Comparison of ENCODE assay signal across 8 cellular contexts in the genomic region with DNA sequence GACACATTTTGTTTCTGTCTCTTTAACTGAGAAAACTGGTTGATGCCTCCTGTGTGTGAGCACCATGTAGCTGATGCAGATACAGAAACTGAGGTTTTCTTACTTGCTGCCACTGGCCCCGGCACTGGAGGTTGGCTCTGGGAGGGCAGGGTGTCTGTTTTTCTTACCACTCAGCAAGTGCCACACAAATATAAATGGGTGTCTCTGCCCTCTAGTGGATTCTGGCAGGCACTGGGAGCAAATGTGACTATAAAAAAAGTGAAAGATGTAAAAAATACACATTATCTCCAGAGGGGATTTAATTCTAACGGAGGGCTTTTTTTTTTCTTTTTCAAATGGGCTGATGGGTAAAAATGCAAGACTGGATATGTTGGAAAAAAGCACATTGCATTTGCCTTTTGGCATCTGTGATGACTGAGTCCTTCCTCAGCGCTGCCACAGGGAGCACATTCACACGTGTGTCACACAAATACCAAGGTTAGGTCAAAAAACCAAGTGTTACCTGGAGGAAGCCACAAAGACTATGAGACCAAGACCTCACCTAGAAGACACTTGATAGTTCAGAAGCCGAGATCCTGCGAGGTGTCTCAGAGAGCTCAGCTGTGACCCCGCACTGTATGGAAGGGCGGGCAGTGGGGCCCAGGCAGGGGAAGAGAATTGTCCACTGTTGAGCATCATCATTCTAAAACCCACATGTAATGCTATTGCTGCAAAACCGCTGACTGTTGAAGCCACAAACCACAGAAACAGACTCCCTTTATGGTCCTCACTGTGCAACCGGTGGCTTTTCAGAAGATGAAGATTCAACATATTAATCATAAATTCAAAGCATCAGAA. TPM values are rescaled to one million over a fixed set of nuclear protein-coding genes. Genes with fewer than 3 reads are reported as not detected.
A peak's percentile ranks its signal among the peaks of the same experiment; 100 is the strongest.
DNase-seq lines count a peak whose midpoint lies in the region; ATAC-seq, FAIRE-seq and TF ChIP-seq lines count a peak whose summit lies in the region.

No MANE protein-coding gene starts in this region.

- H3K27ac Mint-ChIP-seq in stimulated activated naive CD8-positive, alpha-beta T cell treated with anti-CD3 and anti-CD28 coated beads, Interleukin-15, amount 100 ng/mL, for 72 hours: peak overlapping the region; percentile 38 to 86

- CTCF ChIA-PET in HepG2 (lab: Yijun Ruan, JAX; ENCODE audit: low intra/inter-chr PET ratio, low total read pairs): interaction anchor here (0.6 kb wide), 1 partner anchor 18 kb away, joined by 3 read pairs; no protein-coding TSS in a partner anchor

- H3K36me3 ChIP-seq in breast epithelium: no peaks in the 10 kb centered on the region
- no peaks in the 10 kb centered on the region; a peak in 1 of 5 replicates for H3K36me3 ChIP-seq in HepG2 (replicated peaks in 1 of 2; ENCODE audit: control insufficient read depth in 1 of 2, insufficient read depth in 2 of 2, low read length in 2 of 2)

- H3K9me3 Mint-ChIP-seq in stimulated activated naive CD8-positive, alpha-beta T cell treated with anti-CD3 and anti-CD28 coated beads, Interleukin-15, amount 100 ng/mL, for 72 hours: no peaks in the 10 kb centered on the region

- DNase-seq in ACHN (peak; percentile 78), GM12892 (ENCODE audit: insufficient read length) (peak; percentile 25), NCI-H1092 (lab: John Stamatoyannopoulos, UW) (peak; percentile 49), T-helper 2 cell (peak in 3 of 5 experiments; percentile 17 to 95 (median 70)), breast epithelium (ENCODE audit: low spot score in 2 of 2) (no peak), HepG2 (ENCODE audit: low spot score) (peak; percentile 61)
- DNase-seq in stimulated activated naive CD8-positive, alpha-beta T cell treated with anti-CD3 and anti-CD28 coated beads, Interleukin-15, amount 100 ng/mL, for 72 hours: peak; percentile 58 to 76

- H3K79me2 ChIP-seq in HepG2 (ENCODE audit: insufficient read depth, low read length): no peaks in the 10 kb centered on the region

- WGBS in HepG2 (ENCODE audit: low lambda C conversion rate): 81% methylated on average over 10 of the region's 10 CpGs

- peak overlapping the region; percentile 44 to 61 for H3K4me3 Mint-ChIP-seq in stimulated activated naive CD8-positive, alpha-beta T cell treated with anti-CD3 and anti-CD28 coated beads, Interleukin-15, amount 100 ng/mL, for 72 hours

- H3K9ac ChIP-seq in HepG2 (ENCODE audit: insufficient read depth, low read depth, low read length): no peak overlapping the region

- H3K4me2 ChIP-seq in HepG2 (ENCODE audit: low read depth, low read length): no peak overlapping the region

- H3K4me1 ChIP-seq in breast epithelium (no peaks in the 10 kb centered on the region), HepG2 (ENCODE audit: insufficient read depth, low read length) (peaks cover 17% of the 10 kb centered on the region; the same call in 1 of the 2 replicates)

- TF ChIP-seq POLR2A in GM12892 (IDR thresholded peaks at IDR 0.05; ENCODE audit: low read depth, low read length): no peak
- no peak for TF ChIP-seq POLR2A in breast epithelium (IDR thresholded peaks at IDR 0.05)
- no peak for TF ChIP-seq POLR2A in HepG2 (IDR thresholded peaks at IDR 0.05; ENCODE audit: insufficient read depth in 1 of 2, low read depth in 2 of 2, low read length in 2 of 2)

- FAIRE-seq in GM12892 (lab: Jason Lieb, UNC) (peak; percentile 17), HepG2 (lab: Jason Lieb, UNC) (peak; percentile 55)

- H2AFZ ChIP-seq in HepG2 (ENCODE audit: low read length): no peak overlapping the region

- peaks cover 15% of the 10 kb centered on the region for H3K27me3 Mint-ChIP-seq in stimulated activated naive CD8-positive, alpha-beta T cell treated with anti-CD3 and anti-CD28 coated beads, Interleukin-15, amount 100 ng/mL, for 72 hours

- in situ Hi-C loops in ACHN (cut with HindIII; ENCODE audit: low pct_ligation_motif_present, low pct_unique_long_range_greater_than_20kb, low sequenced_read_pairs): no loop called here
- in situ Hi-C loops in HepG2 (cut with HindIII; ENCODE audit: extremely low pct_ligation_motif_present, low pct_unique_long_range_greater_than_20kb): no loop called here

- no peak overlapping the region for H3K27ac ChIP-seq in breast epithelium
- no peak overlapping the region for H3K27ac ChIP-seq in HepG2 (ENCODE audit: extremely low read length, insufficient read depth, low read length)

- H3K4me3 ChIP-seq in breast epithelium: no peak overlapping the region
- H3K4me3 ChIP-seq in HepG2 (replicated peaks in 1 of 3; ENCODE audit: insufficient read depth in 1 of 3, low read depth in 2 of 3, low read length in 3 of 3): no peak overlapping the region

- intact Hi-C loops in breast epithelium (cut with DNase I; ENCODE audit: low total_unique reads) (no loop called here), HepG2 (cut with micrococcal nuclease; ENCODE audit: unreplicated experiment) (loop anchor here (1.0 kb wide), 1 partner anchor 40 kb away; no protein-coding TSS in a partner anchor)

- no TSS peak for BruUV-seq in HepG2 (replicated peaks; lab: Mats Ljungman, UMichigan)

- TF ChIP-seq CTCF in breast epithelium (IDR thresholded peaks at IDR 0.05) (peak in 2 of 3 donors; percentile 26 to 38), HepG2 (CRISPR knock-in tag; IDR thresholded peaks at IDR 0.05) (peak; percentile 52)

- H4K20me1 ChIP-seq in HepG2 (ENCODE audit: insufficient read depth, low read length): no peaks in the 10 kb centered on the region

- ATAC-seq in HG02678 (IDR thresholded peaks at IDR 0.05; ENCODE audit: unreplicated experiment) (peak; percentile 97), HepG2 (peak; percentile 87)
- peak; percentile 96 for ATAC-seq in stimulated activated naive CD8-positive, alpha-beta T cell treated with anti-CD3 and anti-CD28 coated beads, Interleukin-15, amount 100 ng/mL, for 72 hours

- H3K4me1 Mint-ChIP-seq in stimulated activated naive CD8-positive, alpha-beta T cell treated with anti-CD3 and anti-CD28 coated beads, Interleukin-15, amount 100 ng/mL, for 72 hours: peaks cover 39% of the 10 kb centered on the region

- POLR2A ChIA-PET in HepG2 (lab: Yijun Ruan, JAX): no interaction called here

- no peak for TF ChIP-seq RAD21 in HepG2 (CRISPR knock-in tag; IDR thresholded peaks at IDR 0.05)

- H3K27me3 ChIP-seq in breast epithelium: no peaks in the 10 kb centered on the region
- H3K27me3 ChIP-seq in HepG2 (ENCODE audit: control insufficient read depth in 1 of 2, insufficient read depth in 2 of 2, low read length in 2 of 2): no peaks in the 10 kb centered on the region

- H3K9me3 ChIP-seq in breast epithelium: no peaks in the 10 kb centered on the region
- no peaks in the 10 kb centered on the region for H3K9me3 ChIP-seq in HepG2 (ENCODE audit: low read length)

- TF ChIP-seq EP300 in HepG2 (IDR thresholded peaks at IDR 0.05; ENCODE audit: low read depth in 2 of 2, low read length in 2 of 2) (no peak), HepG2 (CRISPR knock-in tag; IDR thresholded peaks at IDR 0.05; ENCODE audit: borderline replicate concordance) (no peak)

TF ChIP-seq in HepG2, 621 proteins besides CTCF, POLR2A, EP300 and RAD21:
- TF ChIP-seq MAZ (IDR thresholded peaks at IDR 0.05; ENCODE audit: borderline replicate concordance, low read depth, low read length) (no peak), MAZ (CRISPR knock-in tag; IDR thresholded peaks at IDR 0.05; ENCODE audit: low read depth) (no peak), ELF4 (CRISPR knock-in tag; IDR thresholded peaks at IDR 0.05; ENCODE audit: borderline replicate concordance) (no peak), ZNF644 (CRISPR knock-in tag; IDR thresholded peaks at IDR 0.05; ENCODE audit: low read depth) (no peak), SMC3 (IDR thresholded peaks at IDR 0.05; ENCODE audit: low read length) (peak; percentile 60), STAG1 (CRISPR knock-in tag; IDR thresholded peaks at IDR 0.05) (peak; percentile 72)
- TF ChIP-seq, protein P1, sequence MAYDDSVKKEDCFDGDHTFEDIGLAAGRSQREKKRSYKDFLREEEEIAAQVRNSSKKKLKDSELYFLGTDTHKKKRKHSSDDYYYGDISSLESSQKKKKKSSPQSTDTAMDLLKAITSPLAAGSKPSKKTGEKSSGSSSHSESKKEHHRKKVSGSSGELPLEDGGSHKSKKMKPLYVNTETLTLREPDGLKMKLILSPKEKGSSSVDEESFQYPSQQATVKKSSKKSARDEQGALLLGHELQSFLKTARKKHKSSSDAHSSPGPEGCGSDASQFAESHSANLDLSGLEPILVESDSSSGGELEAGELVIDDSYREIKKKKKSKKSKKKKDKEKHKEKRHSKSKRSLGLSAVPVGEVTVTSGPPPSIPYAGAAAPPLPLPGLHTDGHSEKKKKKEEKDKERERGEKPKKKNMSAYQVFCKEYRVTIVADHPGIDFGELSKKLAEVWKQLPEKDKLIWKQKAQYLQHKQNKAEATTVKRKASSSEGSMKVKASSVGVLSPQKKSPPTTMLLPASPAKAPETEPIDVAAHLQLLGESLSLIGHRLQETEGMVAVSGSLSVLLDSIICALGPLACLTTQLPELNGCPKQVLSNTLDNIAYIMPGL (CRISPR knock-in tag; IDR thresholded peaks at IDR 0.05; ENCODE audit: borderline replicate concordance in 1 of 2, low read depth in 1 of 2): 0 out of 4 replicates have a peak, but pooled peaks of 1 of the 2 experiments have one; percentile 33

RNA-seq across cellular contexts. Expression of a gene that starts 18.9 kb away (rescaled TPM):
- polyA plus RNA-seq in GM12892 (2012; ENCODE audit: missing spikeins): 2.8 TPM
- total RNA-seq in breast epithelium (10 to 100 TPM in 2 of 3 donors, 1 to 10 TPM in 1; 2.9 to 16.8 (median 11.1) TPM), HepG2 (2016; rRNA removed; fragmentation: Illumina TruSeq; extraction: Trizol) (7.4 and 7.9 TPM in 2 replicates)
- total RNA-seq in HepG2 (2016; cell fraction: cytosol; rRNA removed; fragmentation: Illumina TruSeq; extraction: Trizol; ENCODE audit: low read depth): 0.81 and 1.5 TPM in 2 replicates
- total RNA-seq in HepG2 (2016; cell fraction: insoluble cytoplasmic fraction; rRNA removed; fragmentation: Illumina TruSeq; extraction: Trizol): 7.9 and 8.9 TPM in 2 replicates
- total RNA-seq in HepG2 (2016; cell fraction: membrane; rRNA removed; fragmentation: Illumina TruSeq; extraction: Trizol): 1.8 and 2.9 TPM in 2 replicates
- 9.1 and 10.5 TPM in 2 replicates for total RNA-seq in HepG2 (2016; cell fraction: nucleus; rRNA removed; fragmentation: Illumina TruSeq; extraction: Trizol)
- 6.0 and 6.8 TPM in 2 replicates for polyA plus RNA-seq in HepG2 (2011; rRNA removed)
- 3.2 and 3.4 TPM in 2 replicates for polyA plus RNA-seq in HepG2 (2011; cell fraction: cytosol; rRNA removed)
- polyA plus RNA-seq in HepG2 (2011; cell fraction: nucleus; rRNA removed): 14.7 and 16.8 TPM in 2 replicates
- polyA plus RNA-seq in HepG2 (2012): 2.7 and 3.3 TPM in 2 replicates
- 0.41 and 0.51 TPM in 2 replicates for polyA plus RNA-seq in HepG2 (2016; cell fraction: cytosol; fragmentation: Illumina TruSeq; extraction: Trizol; ENCODE audit: low read depth)
- polyA plus RNA-seq in HepG2 (2016; cell fraction: insoluble cytoplasmic fraction; fragmentation: Illumina TruSeq; extraction: Trizol; ENCODE audit: low read depth): 6.0 and 6.6 TPM in 2 replicates
- polyA plus RNA-seq in HepG2 (2016; cell fraction: membrane; fragmentation: Illumina TruSeq; extraction: Trizol; ENCODE audit: low read depth): 1.1 and 1.2 TPM in 2 replicates
- polyA plus RNA-seq in HepG2 (2016; cell fraction: nucleus; fragmentation: Illumina TruSeq; extraction: Trizol; ENCODE audit: insufficient read depth, low read depth): 16.5 and 19.0 TPM in 2 replicates
- 4.2 and 10.7 TPM in 2 replicates for polyA minus RNA-seq in HepG2 (2011; rRNA and poly(A)+ RNA removed; ENCODE audit: low replicate concordance)
- polyA minus RNA-seq in HepG2 (2011; cell fraction: cytosol; rRNA and poly(A)+ RNA removed): 1.8 and 3.4 TPM in 2 replicates
- 6.8 and 8.1 TPM in 2 replicates for polyA minus RNA-seq in HepG2 (2011; cell fraction: nucleus; rRNA and poly(A)+ RNA removed)

Comparison
In these comparisons a context has a peak if more than half of its experiments do, and no peak if none do; other contexts are left out.
1. DNase-seq: peak in ACHN (single experiment), GM12892 (single experiment), NCI-H1092 (single experiment), T-helper 2 cell (3 of 5), HepG2 (single experiment) and stimulated activated naive CD8-positive, alpha-beta T cell treated with anti-CD3 and anti-CD28 coated beads, Interleukin-15, amount 100 ng/mL, for 72 hours (2 of 2); none in breast epithelium (0 of 2).
2. Peak in every context shown above with its lines, with median percentiles within 50 percentile points of each other: ATAC-seq.